Comparison of ENCODE assay signal across 1 cellular context in the genomic region with DNA sequence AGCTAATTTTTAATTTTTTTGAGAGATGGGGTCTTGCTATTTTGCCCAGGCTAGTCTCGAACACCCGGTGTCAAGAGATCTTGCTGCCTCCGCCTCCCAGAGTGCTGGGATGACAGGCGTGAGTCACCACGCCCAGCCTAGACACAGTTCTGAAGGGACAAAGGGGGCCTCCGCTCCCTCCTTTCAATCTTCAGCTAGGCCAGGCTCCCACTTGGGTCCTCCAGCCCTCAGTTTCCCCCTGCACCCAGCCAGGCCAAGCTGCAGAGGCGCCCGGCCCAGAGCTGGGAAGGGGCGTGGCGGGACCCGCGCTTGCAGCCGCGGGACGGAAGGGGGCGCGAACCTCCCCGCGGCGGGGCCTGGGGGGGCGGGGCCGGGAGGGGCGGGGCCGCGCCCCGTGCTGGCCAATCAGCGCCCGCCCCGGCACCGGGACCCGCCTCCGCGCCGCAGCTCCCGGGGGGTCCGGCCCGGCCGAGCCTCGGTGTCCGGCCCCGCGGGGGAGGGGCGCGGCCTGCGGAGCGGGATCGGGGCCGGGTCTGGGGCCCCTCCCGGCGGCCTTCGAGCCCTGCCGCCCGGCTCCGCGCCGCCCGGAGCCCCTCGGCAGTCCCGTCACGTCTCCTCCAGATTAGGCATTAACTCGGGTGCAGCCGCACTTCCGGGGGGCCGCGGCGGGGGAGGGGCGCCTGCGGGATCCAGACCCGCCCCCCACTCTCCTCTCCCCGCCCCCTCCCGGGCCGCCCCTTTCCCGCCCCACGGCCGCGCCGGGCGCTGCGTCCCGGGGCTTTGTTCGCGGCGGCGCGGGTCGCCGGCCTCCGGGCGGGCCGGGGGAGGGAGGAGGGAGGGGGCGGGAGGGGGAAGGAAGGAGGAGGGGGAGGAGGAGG.
TF ChIP-seq lines count a peak whose summit lies in the region.

No MANE protein-coding gene starts in this region.

TF ChIP-seq in GM12878, 131 proteins besides CTCF, POLR2A, EP300 and RAD21:
- TF ChIP-seq EZH2 (IDR thresholded peaks at IDR 0.05; ENCODE audit: borderline replicate concordance, control insufficient read depth, low read depth, low read length): no peak
- TF ChIP-seq CHD2 (IDR thresholded peaks at IDR 0.05; ENCODE audit: borderline replicate concordance, low read depth, low read length): peak; percentile 19; the same call in 1 of the 2 replicates
- TF ChIP-seq TCF7 (IDR thresholded peaks at IDR 0.05; ENCODE audit: borderline replicate concordance): no peak
- peak in 1 of 2 experiments; percentile 55; a peak in 2 of 4 replicates for TF ChIP-seq BHLHE40 (IDR thresholded peaks at IDR 0.05; ENCODE audit: borderline replicate concordance in 1 of 2, low read depth in 2 of 2, low read length in 1 of 2)
- TF ChIP-seq SRF (IDR thresholded peaks at IDR 0.05; ENCODE audit: low read depth in 2 of 2, low read length in 2 of 2): 0 out of 4 replicates have a peak, but pooled peaks of 1 of the 2 experiments have one; percentile 68
- TF ChIP-seq, protein P1, sequence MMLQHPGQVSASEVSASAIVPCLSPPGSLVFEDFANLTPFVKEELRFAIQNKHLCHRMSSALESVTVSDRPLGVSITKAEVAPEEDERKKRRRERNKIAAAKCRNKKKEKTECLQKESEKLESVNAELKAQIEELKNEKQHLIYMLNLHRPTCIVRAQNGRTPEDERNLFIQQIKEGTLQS (IDR thresholded peaks at IDR 0.05; ENCODE audit: borderline replicate concordance, extremely low read depth, low read depth, low read length): no peak
- TF ChIP-seq NBN (IDR thresholded peaks at IDR 0.05): peak; percentile 43; the same call in 1 of the 2 replicates
- 0 out of 2 replicates have a peak, but pooled peaks have one; percentile 8 for TF ChIP-seq GATAD2B (conservative IDR thresholded peaks at IDR 0.05; ENCODE audit: low read depth)
- TF ChIP-seq, protein P2, sequence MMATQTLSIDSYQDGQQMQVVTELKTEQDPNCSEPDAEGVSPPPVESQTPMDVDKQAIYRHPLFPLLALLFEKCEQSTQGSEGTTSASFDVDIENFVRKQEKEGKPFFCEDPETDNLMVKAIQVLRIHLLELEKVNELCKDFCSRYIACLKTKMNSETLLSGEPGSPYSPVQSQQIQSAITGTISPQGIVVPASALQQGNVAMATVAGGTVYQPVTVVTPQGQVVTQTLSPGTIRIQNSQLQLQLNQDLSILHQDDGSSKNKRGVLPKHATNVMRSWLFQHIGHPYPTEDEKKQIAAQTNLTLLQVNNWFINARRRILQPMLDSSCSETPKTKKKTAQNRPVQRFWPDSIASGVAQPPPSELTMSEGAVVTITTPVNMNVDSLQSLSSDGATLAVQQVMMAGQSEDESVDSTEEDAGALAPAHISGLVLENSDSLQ (IDR thresholded peaks at IDR 0.05): peak; percentile 35
- no peak for TF ChIP-seq EED (IDR thresholded peaks at IDR 0.05; ENCODE audit: low read depth)
- no peak for TF ChIP-seq CBX3 (IDR thresholded peaks at IDR 0.05; ENCODE audit: borderline replicate concordance, low read depth)
- TF ChIP-seq NR2F1 (conservative IDR thresholded peaks at IDR 0.05): 0 out of 2 replicates have a peak, but pooled peaks have one; percentile 9
- TF ChIP-seq POLR2AphosphoS5 (IDR thresholded peaks at IDR 0.05; ENCODE audit: low read length): no peak
- peak; percentile 54; the same call in 1 of the 2 replicates for TF ChIP-seq ZNF217 (IDR thresholded peaks at IDR 0.05)
- TF ChIP-seq, protein P3, sequence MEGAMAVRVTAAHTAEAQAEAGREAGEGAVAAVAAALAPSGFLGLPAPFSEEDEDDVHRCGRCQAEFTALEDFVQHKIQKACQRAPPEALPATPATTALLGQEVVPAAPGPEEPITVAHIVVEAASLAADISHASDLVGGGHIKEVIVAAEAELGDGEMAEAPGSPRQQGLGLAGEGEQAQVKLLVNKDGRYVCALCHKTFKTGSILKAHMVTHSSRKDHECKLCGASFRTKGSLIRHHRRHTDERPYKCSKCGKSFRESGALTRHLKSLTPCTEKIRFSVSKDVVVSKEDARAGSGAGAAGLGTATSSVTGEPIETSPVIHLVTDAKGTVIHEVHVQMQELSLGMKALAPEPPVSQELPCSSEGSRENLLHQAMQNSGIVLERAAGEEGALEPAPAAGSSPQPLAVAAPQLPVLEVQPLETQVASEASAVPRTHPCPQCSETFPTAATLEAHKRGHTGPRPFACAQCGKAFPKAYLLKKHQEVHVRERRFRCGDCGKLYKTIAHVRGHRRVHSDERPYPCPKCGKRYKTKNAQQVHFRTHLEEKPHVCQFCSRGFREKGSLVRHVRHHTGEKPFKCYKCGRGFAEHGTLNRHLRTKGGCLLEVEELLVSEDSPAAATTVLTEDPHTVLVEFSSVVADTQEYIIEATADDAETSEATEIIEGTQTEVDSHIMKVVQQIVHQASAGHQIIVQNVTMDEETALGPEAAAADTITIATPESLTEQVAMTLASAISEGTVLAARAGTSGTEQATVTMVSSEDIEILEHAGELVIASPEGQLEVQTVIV (IDR thresholded peaks at IDR 0.05; ENCODE audit: borderline replicate concordance, partially characterized antibody): no peak
- peak; percentile 61; the same call in 1 of the 2 replicates for TF ChIP-seq HDGF (IDR thresholded peaks at IDR 0.05)
- no peak for TF ChIP-seq ASH2L (IDR thresholded peaks at IDR 0.05; ENCODE audit: borderline replicate concordance, low read depth)
- TF ChIP-seq TAF1 (IDR thresholded peaks at IDR 0.05; ENCODE audit: borderline replicate concordance, low read depth, low read length): no peak
- no peak for TF ChIP-seq FOXM1 (IDR thresholded peaks at IDR 0.05; ENCODE audit: low read depth, low read length)
